15 cellular contexts compared by ENCODE assay signal in the genomic region with DNA sequence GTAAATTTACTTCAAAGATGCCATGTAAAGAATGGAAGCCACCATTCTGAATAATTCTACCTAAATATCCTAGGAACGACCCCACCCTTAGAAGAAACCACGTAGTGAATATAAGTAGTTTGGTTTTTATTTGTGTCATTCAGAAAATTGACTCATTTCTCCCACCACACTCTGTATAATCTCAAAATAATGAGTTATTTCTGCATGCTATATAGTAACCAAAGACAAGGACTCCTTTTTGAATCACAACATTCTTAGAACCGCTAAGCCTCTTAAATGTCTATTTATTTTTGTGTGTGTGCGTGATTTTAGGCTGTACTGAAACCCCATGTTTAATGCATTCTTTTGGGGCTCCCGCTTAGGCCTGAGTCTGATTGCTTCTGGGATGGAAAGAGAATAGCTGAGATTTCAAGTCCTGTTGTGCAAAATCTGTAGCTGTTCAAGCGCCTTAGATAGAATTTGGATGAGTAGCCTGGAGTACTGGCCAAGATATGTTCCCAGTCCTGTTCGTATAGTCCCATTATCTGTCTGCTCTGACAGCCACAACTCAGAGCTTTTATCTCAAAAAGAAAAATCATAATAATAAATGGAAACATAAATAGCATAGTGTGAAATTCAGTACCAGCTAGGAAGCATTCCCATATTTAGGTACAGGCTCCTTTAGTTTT.
DNase-seq lines count a peak whose midpoint lies in the region; TF ChIP-seq lines count a peak whose summit lies in the region.
"Had no signal": no experiment of that assay in that cellular context is flagged by ENCODE, and none has a peak within 500 bp of the region (broad histone marks: within the 10 kb centered on the region; RNA-seq: fewer than 3 reads in every experiment).

No MANE protein-coding gene starts in this region.

- no peak for TF ChIP-seq CTCF in brain (conservative IDR thresholded peaks at IDR 0.05)
- no peak for TF ChIP-seq CTCF in dorsolateral prefrontal cortex (IDR thresholded peaks at IDR 0.05 in 54 of 56, conservative IDR thresholded peaks at IDR 0.05 in 2 of 56; ENCODE audit: low read depth in 1 of 56, partially characterized antibody in 56 of 56)
- TF ChIP-seq CTCF in retinal pigment epithelial cell (conservative IDR thresholded peaks at IDR 0.05; ENCODE audit: low read depth, low read length) = no peak
- TF ChIP-seq CTCF in GM20000 (IDR thresholded peaks at IDR 0.05; ENCODE audit: extremely low read depth, missing control alignments) = no peak

- H3K27ac Mint-ChIP-seq in brain = peak overlapping the region in 3 of 5 experiments; percentile 21 to 90 (median 32)
- H3K27ac Mint-ChIP-seq: CD4-positive, alpha-beta T cell; H9 had no signal

- H3K27me3 Mint-ChIP-seq in brain = peaks cover 3% of the 10 kb centered on the region
- H3K27me3 Mint-ChIP-seq: CD4-positive, alpha-beta T cell had no signal

- peak overlapping the region in 47 of 59 donors; percentile 4 to 82 (median 61) for H3K27ac ChIP-seq in dorsolateral prefrontal cortex
- H3K27ac ChIP-seq: C4-2B, HL-60 had no signal

- H3K4me1 Mint-ChIP-seq in brain = peaks cover 22% of the 10 kb centered on the region
- H3K4me1 Mint-ChIP-seq: H9 had no signal

- H3K9me3 Mint-ChIP-seq in brain = peaks cover 0 to 9% (median 3%) of the 10 kb centered on the region in 5 experiments

- H3K4me3 ChIP-seq in dorsolateral prefrontal cortex = no peak overlapping the region
- no peak overlapping the region for H3K4me3 ChIP-seq in retinal pigment epithelial cell (ENCODE audit: low read length)

- intact Hi-C loops in dorsolateral prefrontal cortex (cut with DNase I) = no loop called here

- in situ Hi-C loops in G401 (cut with HindIII; ENCODE audit: low sequenced_read_pairs) = no loop called here

- H3K27me3 ChIP-seq in dorsolateral prefrontal cortex = no peaks in the 10 kb centered on the region

- H3K4me3 Mint-ChIP-seq in brain = peak overlapping the region in 1 of 5 experiments; percentile 8
- H3K4me3 Mint-ChIP-seq: CD4-positive, alpha-beta T cell; H9 had no signal

- DNase-seq in G401 (ENCODE audit: low spot score) = peak; percentile 85
- no peak for DNase-seq in dorsolateral prefrontal cortex
- DNase-seq in retinal pigment epithelial cell (ENCODE audit: low read depth) = peak; percentile 55
- no peak for DNase-seq in AML-193 (lab: John Stamatoyannopoulos, UW)
- DNase-seq in GM20000 (ENCODE audit: low spot score) = no peak
- DNase-seq in DMS53 (lab: John Stamatoyannopoulos, UW) = no peak
- DNase-seq: ACHN; Caco-2; CD4-positive, alpha-beta T cell; DMS79; GF-D8; H9 had no signal

- no peaks in the 10 kb centered on the region for H3K36me3 Mint-ChIP-seq in brain

Comparison
In these comparisons a context has a peak if more than half of its experiments do, and no peak if none do; other contexts are left out.
1. DNase-seq: peak in G401 (single experiment) and retinal pigment epithelial cell (single experiment); none in dorsolateral prefrontal cortex (0 of 10), AML-193 (0 of 2), GM20000 (single experiment) and DMS53 (single experiment).